Comparison of ENCODE assay signal across 25 cellular contexts in genomic region chr3:105465251-105465853, GRCh38.
DNase-seq lines count a peak whose midpoint lies in the region; ATAC-seq and TF ChIP-seq lines count a peak whose summit lies in the region.
"Had no signal": no experiment of that assay in that cellular context is flagged by ENCODE, and none has a peak within 500 bp of the region (broad histone marks: within the 10 kb centered on the region; RNA-seq: fewer than 3 reads in every experiment).

No MANE protein-coding gene starts in this region.

- POLR2A ChIA-PET in naive thymus-derived CD8-positive, alpha-beta T cell (lab: Charles Lee): no interaction called here

- H3K9ac ChIP-seq in parathyroid adenoma: no peak overlapping the region
- H3K9ac ChIP-seq: KMS-11 had no signal

- H2AFZ ChIP-seq in parathyroid adenoma: no peak overlapping the region

- DNase-seq in AG09319 (ENCODE audit: extremely low read depth, low read depth) (peak; percentile 29), HFFc6 (peak; percentile 44), fibroblast of gingiva (ENCODE audit: low read depth) (peak; percentile 24), GM13976 (ENCODE audit: low spot score) (no peak)
- no peak for DNase-seq in naive thymus-derived CD8-positive, alpha-beta T cell
- DNase-seq: DMS53; EL; GF-D8; HCEC 1CT; NCI-H1092 treated with DMSO at 0.1 percent for 48 hours; NCI-H146; NCI-H2029 treated with DMSO at 0.1 percent for 48 hours; NCI-H2171; NCI-H345; NCI-H524; NCI-H774; NK-92 treated with Interleukin-12 subunit alpha and Interleukin-12 subunit beta, amount 100 ng/mL, for 24 hours; SIG-M5; T-cell had no signal

- no peaks in the 10 kb centered on the region for H3K9me3 Mint-ChIP-seq in HFFc6
- H3K9me3 Mint-ChIP-seq in naive thymus-derived CD8-positive, alpha-beta T cell: no peaks in the 10 kb centered on the region
- H3K9me3 Mint-ChIP-seq: T-cell had no signal

- no peaks in the 10 kb centered on the region for H3K27me3 Mint-ChIP-seq in HFFc6 (ENCODE audit: insufficient read depth)
- no peaks in the 10 kb centered on the region for H3K27me3 Mint-ChIP-seq in naive thymus-derived CD8-positive, alpha-beta T cell
- H3K27me3 Mint-ChIP-seq: B cell, T-cell had no signal

- peaks cover 11% of the 10 kb centered on the region for H3K4me1 ChIP-seq in parathyroid adenoma

- no peaks in the 10 kb centered on the region for H3K36me3 ChIP-seq in parathyroid adenoma (ENCODE audit: control insufficient read depth, insufficient read depth, low read length)

- H3K27ac Mint-ChIP-seq in HFFc6: peak overlapping the region; percentile 48
- H3K27ac Mint-ChIP-seq in naive thymus-derived CD8-positive, alpha-beta T cell: no peak overlapping the region
- H3K27ac Mint-ChIP-seq: B cell, CD14-positive monocyte, T-cell had no signal

- H3K27ac ChIP-seq in parathyroid adenoma: peak overlapping the region; percentile 10
- H3K27ac ChIP-seq: HL-60, KMS-11 had no signal

- H3K36me3 Mint-ChIP-seq in HFFc6 (ENCODE audit: low read depth): no peaks in the 10 kb centered on the region
- H3K36me3 Mint-ChIP-seq in naive thymus-derived CD8-positive, alpha-beta T cell: no peaks in the 10 kb centered on the region
- H3K36me3 Mint-ChIP-seq: CD14-positive monocyte, T-cell had no signal

- peaks cover 72% of the 10 kb centered on the region for H3K4me1 Mint-ChIP-seq in HFFc6 (ENCODE audit: low read depth)
- no peaks in the 10 kb centered on the region for H3K4me1 Mint-ChIP-seq in naive thymus-derived CD8-positive, alpha-beta T cell
- H3K4me1 Mint-ChIP-seq: T-cell had no signal

- H3K79me2 ChIP-seq in parathyroid adenoma: peaks cover 30% of the 10 kb centered on the region

- no peaks in the 10 kb centered on the region for H3K9me3 ChIP-seq in parathyroid adenoma (ENCODE audit: control insufficient read depth, low read length)

- no peak for TF ChIP-seq CTCF in AG09319 (IDR thresholded peaks at IDR 0.05; ENCODE audit: low read depth, low read length)
- TF ChIP-seq CTCF in HFFc6 (IDR thresholded peaks at IDR 0.05): peak; percentile 39
- no peak for TF ChIP-seq CTCF in parathyroid adenoma (IDR thresholded peaks at IDR 0.05)
- no peak for TF ChIP-seq CTCF in GM13976 (IDR thresholded peaks at IDR 0.05; ENCODE audit: borderline replicate concordance, control extremely low read depth, extremely low read depth, insufficient read depth, missing control alignments)

- in situ Hi-C loops in GM13976 (cut with MboI; ENCODE audit: low sequenced_read_pairs, unreplicated experiment): no loop called here

- H3K4me2 ChIP-seq in parathyroid adenoma (ENCODE audit: low read length): no peak overlapping the region
- H3K4me2 ChIP-seq: KMS-11 had no signal

- no peak for ATAC-seq in HG03045 (IDR thresholded peaks at IDR 0.05; ENCODE audit: unreplicated experiment)
- ATAC-seq in naive thymus-derived CD8-positive, alpha-beta T cell: no peak
- ATAC-seq: T-cell had no signal

- H3K4me3 ChIP-seq in parathyroid adenoma (ENCODE audit: low read depth, low read length): no peak overlapping the region

- peak overlapping the region; percentile 41 for H3K4me3 Mint-ChIP-seq in HFFc6
- H3K4me3 Mint-ChIP-seq in naive thymus-derived CD8-positive, alpha-beta T cell: no peak overlapping the region
- H3K4me3 Mint-ChIP-seq: B cell, CD14-positive monocyte, T-cell had no signal

- H3K27me3 ChIP-seq in parathyroid adenoma (ENCODE audit: control insufficient read depth, insufficient read depth, low read length): no peaks in the 10 kb centered on the region

Comparison
In these comparisons a context has a peak if more than half of its experiments do, and no peak if none do; other contexts are left out.
1. DNase-seq: peak in AG09319 (single experiment), HFFc6 (single experiment) and fibroblast of gingiva (single experiment); none in GM13976 (single experiment) and naive thymus-derived CD8-positive, alpha-beta T cell (0 of 10).